8 cellular contexts compared by ENCODE assay signal in the genomic region with DNA sequence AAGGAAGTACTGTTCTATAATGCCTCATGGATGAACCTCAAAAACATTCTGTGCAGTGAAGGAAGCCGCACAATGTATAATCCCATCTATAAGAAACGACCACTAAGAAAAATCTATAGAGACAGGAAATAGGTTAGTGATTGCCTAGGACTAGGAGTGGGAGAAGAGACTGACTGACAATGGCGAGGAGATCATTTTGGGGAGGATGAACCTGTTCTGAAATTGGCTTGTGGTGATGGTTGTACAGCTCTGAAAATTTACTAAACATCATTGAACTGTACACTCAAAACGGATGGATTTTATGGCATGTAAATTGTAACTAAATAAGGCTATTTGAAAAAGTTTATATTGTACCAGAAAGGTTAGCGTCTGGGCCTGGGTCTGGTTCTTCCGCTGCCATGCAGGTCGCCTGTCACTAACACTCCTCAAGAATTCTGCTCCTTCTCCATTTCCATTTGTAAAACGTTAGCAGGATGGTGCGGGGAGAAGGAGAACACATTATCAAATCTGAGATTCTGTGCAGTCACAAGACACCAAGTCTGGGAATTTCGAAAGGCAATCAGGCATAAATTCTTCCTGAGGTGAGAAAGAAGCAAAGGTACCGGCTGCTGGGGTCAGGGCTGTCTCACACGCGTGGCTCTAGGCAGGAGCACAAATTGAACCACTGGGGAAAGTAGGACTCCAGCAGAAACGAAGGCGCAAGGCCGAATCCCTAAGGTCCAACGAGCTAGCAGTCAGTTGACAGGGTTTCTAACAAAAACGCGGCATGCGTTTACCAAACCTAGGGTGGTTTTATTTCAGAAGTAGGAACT. TPM values are rescaled to one million over a fixed set of nuclear protein-coding genes. Genes with fewer than 3 reads are reported as not detected.
DNase-seq lines count a peak whose midpoint lies in the region; ATAC-seq and TF ChIP-seq lines count a peak whose summit lies in the region.

No MANE protein-coding gene starts in this region.

- no peaks in the 10 kb centered on the region for H3K79me1 ChIP-seq in trophoblast cell (ENCODE audit: low read length)

- H4K8ac ChIP-seq in trophoblast cell (ENCODE audit: low read depth, low read length): no peak overlapping the region

- no peaks in the 10 kb centered on the region for H4K20me1 ChIP-seq in KMS-11 (ENCODE audit: insufficient read depth)

- DNase-seq in GM06990 (ENCODE audit: extremely low read depth, insufficient read length) (no peak), trophoblast cell (no peak), NCI-H2107 treated with DMSO at 0.1 percent for 48 hours (lab: John Stamatoyannopoulos, UW; ENCODE audit: unreplicated experiment) (no peak), uterus (no peak)
- no peak for DNase-seq in NK-92 treated with Interleukin-12 subunit alpha and Interleukin-12 subunit beta, amount 100 ng/mL, for 24 hours (lab: John Stamatoyannopoulos, UW)

- no peak for ATAC-seq in HG02885 (IDR thresholded peaks at IDR 0.05; ENCODE audit: poor library complexity, unreplicated experiment)

- no peak for TF ChIP-seq POLR2A in uterus (IDR thresholded peaks at IDR 0.05)

- no peak overlapping the region for H2BK12ac ChIP-seq in trophoblast cell (ENCODE audit: low read length)

- H3K18ac ChIP-seq in trophoblast cell (ENCODE audit: low read length): no peak overlapping the region

- H3K4me3 ChIP-seq in GM06990 (replicated peaks; ENCODE audit: low read depth, low read length) (peak overlapping the region; percentile 71), KMS-11 (IDR thresholded peaks at IDR 0.05; ENCODE audit: insufficient read depth, low read depth, low read length) (no peak overlapping the region), duodenal mucosa (ENCODE audit: low read depth in 1 of 2, low read length in 2 of 2) (peak overlapping the region; percentile 60 to 66), trophoblast cell (ENCODE audit: low read depth, low read length) (no peak overlapping the region), uterus (no peak overlapping the region)

- H3K36me3 ChIP-seq in GM06990 (ENCODE audit: control insufficient read depth, insufficient read depth, low read length) (no peaks in the 10 kb centered on the region), KMS-11 (ENCODE audit: insufficient read depth) (no peaks in the 10 kb centered on the region), duodenal mucosa (ENCODE audit: control insufficient read depth in 1 of 2, insufficient read depth in 2 of 2, low read length in 2 of 2) (no peaks in the 10 kb centered on the region), trophoblast cell (ENCODE audit: control insufficient read depth in 1 of 2, insufficient read depth in 2 of 2, low read length in 2 of 2) (no peaks in the 10 kb centered on the region), uterus (no peaks in the 10 kb centered on the region)

- H3K4ac ChIP-seq in trophoblast cell (ENCODE audit: low read depth, low read length): no peak overlapping the region

- H3K27ac ChIP-seq in KMS-11 (no peak overlapping the region), duodenal mucosa (ENCODE audit: low read depth, low read length) (no peak overlapping the region), trophoblast cell (ENCODE audit: low read depth, low read length) (no peak overlapping the region), uterus (no peak overlapping the region)

- H3K9me3 ChIP-seq in duodenal mucosa (ENCODE audit: control insufficient read depth in 1 of 2, low read length in 2 of 2): no peaks in the 10 kb centered on the region
- H3K9me3 ChIP-seq in trophoblast cell (ENCODE audit: insufficient read depth, low read depth, low read length): peaks cover 2% of the 10 kb centered on the region
- no peaks in the 10 kb centered on the region for H3K9me3 ChIP-seq in uterus

- H2AK5ac ChIP-seq in trophoblast cell (ENCODE audit: low read length): no peak overlapping the region

- no peaks in the 10 kb centered on the region for H3K4me1 ChIP-seq in KMS-11 (ENCODE audit: low read depth, poor library complexity, severe bottlenecking)
- H3K4me1 ChIP-seq in duodenal mucosa (ENCODE audit: control insufficient read depth in 1 of 2, insufficient read depth in 2 of 2, low read length in 2 of 2): peaks cover 0 to 12% of the 10 kb centered on the region in 2 donors
- peaks cover 9 to 13% of the 10 kb centered on the region in 2 experiments for H3K4me1 ChIP-seq in trophoblast cell (ENCODE audit: control insufficient read depth in 1 of 2, insufficient read depth in 2 of 2, low read length in 2 of 2)
- H3K4me1 ChIP-seq in uterus: peaks cover 0 to 11% of the 10 kb centered on the region in 2 donors

- TF ChIP-seq CTCF in GM06990 (IDR thresholded peaks at IDR 0.05; ENCODE audit: insufficient read depth, low read length, poor library complexity, severe bottlenecking) (no peak), KMS-11 (conservative IDR thresholded peaks at IDR 0.05; ENCODE audit: low read depth, low read length) (no peak), uterus (IDR thresholded peaks at IDR 0.05) (no peak)

- no peak overlapping the region for H3K23ac ChIP-seq in trophoblast cell (ENCODE audit: low read length)

- no peak overlapping the region for H2BK5ac ChIP-seq in trophoblast cell (ENCODE audit: low read depth, low read length, poor library complexity)

- H2AFZ ChIP-seq in KMS-11 (ENCODE audit: low read depth): peak overlapping the region; percentile 81
- H2AFZ ChIP-seq in trophoblast cell (ENCODE audit: insufficient read depth, low read length, poor library complexity): no peak overlapping the region

- H4K91ac ChIP-seq in trophoblast cell (ENCODE audit: low read depth, low read length): no peak overlapping the region

- H3K9ac ChIP-seq in KMS-11 (peak overlapping the region; percentile 71; the same call in 1 of the 2 replicates), duodenal mucosa (ENCODE audit: low read depth in 1 of 2, low read length in 2 of 2) (no peak overlapping the region), trophoblast cell (ENCODE audit: low read length) (no peak overlapping the region)

- intact Hi-C loops in uterus (cut with DNase I; ENCODE audit: low total_unique reads): no loop called here

- H3K27me3 ChIP-seq in GM06990 (replicated peaks; ENCODE audit: control insufficient read depth, insufficient read depth, low read length) (no peaks in the 10 kb centered on the region; the same call in 1 of the 2 replicates), KMS-11 (ENCODE audit: insufficient read depth, low read depth) (no peaks in the 10 kb centered on the region), duodenal mucosa (ENCODE audit: control insufficient read depth in 1 of 2, insufficient read depth in 2 of 2, low read length in 2 of 2) (peaks cover 41 to 44% of the 10 kb centered on the region in 2 donors), trophoblast cell (ENCODE audit: insufficient read depth, low read length) (peaks cover 26% of the 10 kb centered on the region), uterus (peaks cover 12 to 17% of the 10 kb centered on the region in 2 donors)

- no CpG with 5 or more reads among the region's 20 CpGs for WGBS in trophoblast cell (ENCODE audit: extremely low coverage, insufficient coverage, insufficient read length)

- peak overlapping the region; percentile 50; the same call in 1 of the 2 replicates for H3K4me2 ChIP-seq in KMS-11
- peak overlapping the region; percentile 95 for H3K4me2 ChIP-seq in trophoblast cell (ENCODE audit: low read length)

- no peak overlapping the region for H3K14ac ChIP-seq in trophoblast cell (ENCODE audit: low read length)

- no peak overlapping the region for H2BK120ac ChIP-seq in trophoblast cell (ENCODE audit: insufficient read depth, low read length, poor library complexity)

- H4K12ac ChIP-seq in trophoblast cell (ENCODE audit: low read depth, low read length): no peak overlapping the region

- H3K79me2 ChIP-seq in KMS-11 (ENCODE audit: insufficient read depth, low read depth): no peaks in the 10 kb centered on the region
- no peaks in the 10 kb centered on the region for H3K79me2 ChIP-seq in trophoblast cell (ENCODE audit: control insufficient read depth, insufficient read depth, low read length, poor library complexity)

RNA-seq across cellular contexts. Expression of a gene that starts 0.8 kb away (rescaled TPM):
- 1.5 and 1.9 TPM in 2 replicates for polyA plus RNA-seq in trophoblast cell (2013)
- 1 to 10 TPM in 2 of 4 donors, under 1 TPM in 1, not detected in 1; 0.30 to 6.5 (median 1.8) TPM for total RNA-seq in uterus

Comparison
In these comparisons a context has a peak if more than half of its experiments do, and no peak if none do; other contexts are left out.
1. H3K4me3 ChIP-seq: peak in GM06990 (single experiment) and duodenal mucosa (2 of 2); none in KMS-11 (single experiment), trophoblast cell (single experiment) and uterus (0 of 2).